Comparison of ENCODE assay signal across 26 cellular contexts in genomic region chr11:70263363-70263762, GRCh38.
"Had no signal": no experiment of that assay in that cellular context is flagged by ENCODE, and none has a peak within 500 bp of the region (broad histone marks: within the 10 kb centered on the region; RNA-seq: fewer than 3 reads in every experiment).

No MANE protein-coding gene starts in this region.

- FAIRE-seq: pancreas, small intestine had no signal

- H3K4me1 ChIP-seq: neural progenitor cell, pancreas, prostate gland, right lobe of liver, sigmoid colon, suprapubic skin, testis, tibial artery, transverse colon, upper lobe of right lung, uterus had no signal

- DNase-seq: naive thymus-derived CD4-positive, alpha-beta T cell; natural killer cell; occipital lobe; pancreas; retina; right cardiac atrium; sigmoid colon; small intestine; stimulated activated CD4-positive, alpha-beta T cell treated with anti-CD3 and anti-CD28 coated beads, Interleukin-1b, Interleukin-23, amount 100 ng/mL, for 48 hours; stimulated activated CD4-positive, alpha-beta T cell treated with anti-CD3 and anti-CD28 coated beads, Interleukin-4, amount 100 ng/mL, for 1 hour; stimulated activated CD4-positive, alpha-beta T cell treated with anti-CD3 and anti-CD28 coated beads, Interleukin-4, amount 100 ng/mL, for 4 hours; stimulated activated CD8-positive, alpha-beta memory T cell treated with anti-CD3 and anti-CD28 coated beads, Interleukin-4, amount 100 ng/mL, for 48 hours; stimulated activated naive CD4-positive, alpha-beta T cell; stimulated activated naive CD8-positive, alpha-beta T cell treated with anti-CD3 and anti-CD28 coated beads, Interleukin-15, amount 100 ng/mL, for 72 hours; stimulated activated naive CD8-positive, alpha-beta T cell treated with anti-CD3 and anti-CD28 coated beads, Interleukin-15, Interleukin-2, amounts not matched to agents 100 U/mL and 50 U/mL, for 24 hours; substantia nigra; testis; tibial artery; transverse colon; upper lobe of right lung; uterus had no signal

- ATAC-seq: naive thymus-derived CD4-positive, alpha-beta T cell; natural killer cell; pancreas; right cardiac atrium; right lobe of liver; stimulated activated memory B cell treated with anti-CD40 and anti-IgM and Interleukin-4, amounts not matched to agents 10 μg/mL and 1 μg/mL and 100 μg/mL, for 72 hours; stimulated activated naive CD8-positive, alpha-beta T cell treated with anti-CD3 and anti-CD28 coated beads, Interleukin-15, amount 100 ng/mL, for 72 hours; stimulated activated naive CD8-positive, alpha-beta T cell treated with anti-CD3 and anti-CD28 coated beads, Interleukin-15, Interleukin-2, amounts not matched to agents 100 U/mL and 50 U/mL, for 24 hours; upper lobe of right lung had no signal

- H3K9ac ChIP-seq: neural progenitor cell had no signal

- H3K4me3 ChIP-seq: neural progenitor cell, pancreas, prostate gland, right lobe of liver, sigmoid colon, suprapubic skin, testis, tibial artery, transverse colon, upper lobe of right lung, uterus had no signal

- H3K36me3 ChIP-seq: neural progenitor cell, pancreas, prostate gland, right lobe of liver, sigmoid colon, suprapubic skin, tibial artery, transverse colon, upper lobe of right lung, uterus had no signal

- H3K27me3 ChIP-seq: neural progenitor cell, pancreas, right lobe of liver, suprapubic skin, testis, tibial artery, transverse colon, upper lobe of right lung, uterus had no signal

- H3K9me3 ChIP-seq: pancreas, prostate gland, right lobe of liver, sigmoid colon, suprapubic skin, testis, tibial artery, transverse colon, upper lobe of right lung, uterus had no signal

- H2AFZ ChIP-seq: neural progenitor cell had no signal

- H3K4me2 ChIP-seq: neural progenitor cell had no signal

- H3K27ac ChIP-seq: neural progenitor cell, pancreas, prostate gland, right lobe of liver, sigmoid colon, suprapubic skin, testis, tibial artery, transverse colon, upper lobe of right lung, uterus had no signal
